ENCODE assay signal across 27 cellular contexts in the genomic region with DNA sequence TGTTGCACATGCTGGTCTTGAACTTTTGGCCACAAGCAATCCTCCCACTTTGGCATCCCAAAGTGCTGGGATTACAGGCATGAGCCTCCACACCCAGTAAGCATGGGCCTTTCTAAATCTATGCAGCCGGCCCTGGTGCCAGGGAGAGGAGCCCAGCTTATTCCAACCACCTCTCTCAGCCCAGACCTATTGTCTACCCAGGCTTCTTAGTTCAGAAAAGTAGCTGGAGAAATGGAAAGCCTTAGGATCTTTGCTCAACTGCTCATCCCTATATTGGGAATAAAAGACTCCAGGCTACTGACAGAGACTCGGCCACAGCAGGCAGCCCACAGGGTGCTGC.
"Had no signal": no experiment of that assay in that cellular context is flagged by ENCODE, and none has a peak within 500 bp of the region (broad histone marks: within the 10 kb centered on the region; RNA-seq: fewer than 3 reads in every experiment).

No MANE protein-coding gene starts in this region.

- H3K9me3 ChIP-seq: gastrocnemius medialis, left ventricle myocardium inferior, lower lobe of right lung, neutrophil, right atrium auricular region, sigmoid colon, spleen, suprapubic skin, transverse colon, upper lobe of right lung, uterus had no signal

- H3K4me3 ChIP-seq: gastrocnemius medialis, left ventricle myocardium inferior, lower lobe of right lung, right atrium auricular region, sigmoid colon, skin epidermis, spleen, suprapubic skin, transverse colon, upper lobe of right lung, uterus had no signal

- H3K9me3 Mint-ChIP-seq: endodermal cell; naive B cell; stimulated activated memory B cell treated with anti-CD40 and anti-IgM and Interleukin-4, amounts not matched to agents 10 μg/mL and 1 μg/mL and 100 μg/mL, for 72 hours had no signal

- H3K4me3 Mint-ChIP-seq: endodermal cell; naive B cell; stimulated activated memory B cell treated with anti-CD40 and anti-IgM and Interleukin-4, amounts not matched to agents 10 μg/mL and 1 μg/mL and 100 μg/mL, for 72 hours had no signal

- H3K36me3 ChIP-seq: gastrocnemius medialis, left ventricle myocardium inferior, lower lobe of right lung, neutrophil, right atrium auricular region, sigmoid colon, spleen, suprapubic skin, transverse colon, upper lobe of right lung, uterus had no signal

- ATAC-seq: gastrocnemius medialis; lower lobe of right lung; stimulated activated memory B cell treated with anti-CD40 and anti-IgM and Interleukin-4, amounts not matched to agents 10 μg/mL and 1 μg/mL and 100 μg/mL, for 72 hours; stimulated activated naive CD8-positive, alpha-beta T cell treated with anti-CD3 and anti-CD28 coated beads, Interleukin-15, Interleukin-2, amounts not matched to agents 100 U/mL and 50 U/mL, for 24 hours had no signal

- DNase-seq: caudate nucleus; cerebellar nuclear complex; cortex of kidney; effector CD8-positive, alpha-beta T cell; endodermal cell; foreskin fibroblast; gastrocnemius medialis; head of caudate nucleus; left colon; left ventricle myocardium inferior; lower lobe of right lung; naive B cell; sigmoid colon; spleen; stimulated activated CD4-positive, alpha-beta T cell treated with anti-CD3 and anti-CD28 coated beads, Interleukin-4, amount 100 ng/mL, for 4 hours; stimulated activated naive CD8-positive, alpha-beta T cell treated with anti-CD3 and anti-CD28 coated beads, Interleukin-15, Interleukin-2, amounts not matched to agents 100 U/mL and 50 U/mL, for 24 hours; transverse colon; upper lobe of right lung; uterus had no signal

- H3K36me3 Mint-ChIP-seq: naive B cell; stimulated activated memory B cell treated with anti-CD40 and anti-IgM and Interleukin-4, amounts not matched to agents 10 μg/mL and 1 μg/mL and 100 μg/mL, for 72 hours had no signal

- H3K27me3 ChIP-seq: gastrocnemius medialis, right atrium auricular region, sigmoid colon, spleen, suprapubic skin, transverse colon, upper lobe of right lung, uterus had no signal

- H3K79me2 ChIP-seq: parathyroid adenoma had no signal

- H2AFZ ChIP-seq: parathyroid adenoma had no signal

- H3K27ac Mint-ChIP-seq: naive B cell; progenitor cell of endocrine pancreas; stimulated activated memory B cell treated with anti-CD40 and anti-IgM and Interleukin-4, amounts not matched to agents 10 μg/mL and 1 μg/mL and 100 μg/mL, for 72 hours had no signal

- H3K27ac ChIP-seq: epithelial cell of prostate, gastrocnemius medialis, lower lobe of right lung, neutrophil, parathyroid adenoma, right atrium auricular region, sigmoid colon, suprapubic skin, transverse colon, upper lobe of right lung had no signal

- H3K4me1 Mint-ChIP-seq: stimulated activated memory B cell treated with anti-CD40 and anti-IgM and Interleukin-4, amounts not matched to agents 10 μg/mL and 1 μg/mL and 100 μg/mL, for 72 hours had no signal
